In genomic region chr6:42616716-42617115, GRCh38 we compare ENCODE assay signal across 26 cellular contexts. TPM values are rescaled to one million over a fixed set of nuclear protein-coding genes. Genes with fewer than 3 reads are reported as not detected.
DNase-seq lines count a peak whose midpoint lies in the region; ATAC-seq, FAIRE-seq and TF ChIP-seq lines count a peak whose summit lies in the region.
"Had no signal": no experiment of that assay in that cellular context is flagged by ENCODE, and none has a peak within 500 bp of the region (broad histone marks: within the 10 kb centered on the region; RNA-seq: fewer than 3 reads in every experiment).

No MANE protein-coding gene starts in this region.

- no peak for TF ChIP-seq EP300 in HepG2 (IDR thresholded peaks at IDR 0.05; ENCODE audit: low read depth in 2 of 2, low read length in 2 of 2)
- no peak for TF ChIP-seq EP300 in HepG2 (CRISPR knock-in tag; IDR thresholded peaks at IDR 0.05; ENCODE audit: borderline replicate concordance)

- DNase-seq in activated naive CD4-positive, alpha-beta T cell treated with anti-CD3 and anti-CD28 coated beads, Interleukin-2, amount 50 U/mL, for 72 hours (ENCODE audit: low spot score in 2 of 2), result no peak
- DNase-seq in activated naive CD4-positive, alpha-beta T cell treated with Interleukin-2 at 50 U/mL for 16 hours, result no peak
- peak; percentile 40 for DNase-seq in NCI-H146 treated with DMSO at 0.1 percent for 48 hours (lab: John Stamatoyannopoulos, UW; ENCODE audit: unreplicated experiment)
- peak; percentile 42 for DNase-seq in fibroblast of gingiva (ENCODE audit: low read depth)
- DNase-seq in stimulated activated effector memory CD8-positive, alpha-beta T cell treated with anti-CD3 and anti-CD28 coated beads, Interleukin-12 subunit alpha, Interleukin-12 subunit beta, amount 100 ng/mL, for 72 hours (ENCODE audit: low spot score in 2 of 2), result no peak
- no peak for DNase-seq in A673 (ENCODE audit: low spot score)
- no peak for DNase-seq in HepG2 (ENCODE audit: low spot score)
- no peak for DNase-seq in NCI-H187 treated with DMSO at 0.1 percent for 48 hours (lab: John Stamatoyannopoulos, UW)
- DNase-seq: ACHN; activated CD4-positive, alpha-beta T cell treated with anti-CD3 and anti-CD28 coated beads for 1 hour; activated CD8-positive, alpha-beta memory T cell treated with anti-CD3 and anti-CD28 coated beads, Interleukin-2, amount 10 ng/mL, durations not matched to agents 7 days and 5 days; activated gamma-delta T cell; amniotic stem cell; foreskin melanocyte; NCI-H1092 treated with DMSO at 0.1 percent for 48 hours; NCI-H2081 treated with DMSO at 0.1 percent for 48 hours; NCI-H446; posterior cingulate gyrus; Right ventricle myocardium superior; sigmoid colon had no signal

- no peak overlapping the region for H3K4me3 Mint-ChIP-seq in stimulated activated effector memory CD8-positive, alpha-beta T cell treated with anti-CD3 and anti-CD28 coated beads, Interleukin-12 subunit alpha, Interleukin-12 subunit beta, amount 100 ng/mL, for 72 hours
- H3K4me3 Mint-ChIP-seq: activated CD8-positive, alpha-beta memory T cell treated with anti-CD3 and anti-CD28 coated beads, Interleukin-2, amount 10 ng/mL, durations not matched to agents 7 days and 5 days; dendritic cell treated with granulocyte-macrophage colony-stimulating factor and Interleukin-4, amounts not matched to agents 40 ng/mL and 50 ng/mL, for 4 days; nephron had no signal

- intact Hi-C loops in A673 (cut with micrococcal nuclease; ENCODE audit: unreplicated experiment), result no loop called here
- intact Hi-C loops in HepG2 (cut with micrococcal nuclease; ENCODE audit: unreplicated experiment), result no loop called here

- WGBS in HepG2 (ENCODE audit: low lambda C conversion rate), result 96% methylated on average over 3 of the region's 3 CpGs

- TF ChIP-seq RAD21 in HepG2 (CRISPR knock-in tag; IDR thresholded peaks at IDR 0.05), result no peak

- ATAC-seq in activated naive CD4-positive, alpha-beta T cell treated with anti-CD3 and anti-CD28 coated beads, Interleukin-2, amount 50 U/mL, for 72 hours, result peak; percentile 29 to 76
- ATAC-seq in stimulated activated effector memory CD8-positive, alpha-beta T cell treated with anti-CD3 and anti-CD28 coated beads, Interleukin-12 subunit alpha, Interleukin-12 subunit beta, amount 100 ng/mL, for 72 hours, result peak; percentile 88
- no peak for ATAC-seq in HepG2
- ATAC-seq: activated CD8-positive, alpha-beta memory T cell treated with anti-CD3 and anti-CD28 coated beads, Interleukin-2, amount 10 ng/mL, durations not matched to agents 7 days and 5 days had no signal

- H3K4me2 ChIP-seq in HepG2 (ENCODE audit: low read depth, low read length), result no peak overlapping the region

- H3K36me3 Mint-ChIP-seq in activated naive CD4-positive, alpha-beta T cell treated with anti-CD3 and anti-CD28 coated beads, Interleukin-2, amount 50 U/mL, for 72 hours, result no peaks in the 10 kb centered on the region
- H3K36me3 Mint-ChIP-seq in stimulated activated effector memory CD8-positive, alpha-beta T cell treated with anti-CD3 and anti-CD28 coated beads, Interleukin-12 subunit alpha, Interleukin-12 subunit beta, amount 100 ng/mL, for 72 hours, result peaks cover 98% of the 10 kb centered on the region

- TF ChIP-seq POLR2A in HepG2 (IDR thresholded peaks at IDR 0.05; ENCODE audit: insufficient read depth in 1 of 2, low read depth in 2 of 2, low read length in 2 of 2), result no peak

- peaks cover 22% of the 10 kb centered on the region for H3K36me3 ChIP-seq in A673 (ENCODE audit: insufficient read depth, low read length, poor library complexity, severe bottlenecking)
- peaks cover 6 to 58% of the 10 kb centered on the region in 2 experiments for H3K36me3 ChIP-seq in HepG2 (replicated peaks in 1 of 2; ENCODE audit: control insufficient read depth in 1 of 2, insufficient read depth in 2 of 2, low read length in 2 of 2)

- H3K4me1 ChIP-seq in A673 (ENCODE audit: insufficient read depth, low read length, poor library complexity, severe bottlenecking), result no peaks in the 10 kb centered on the region
- no peaks in the 10 kb centered on the region for H3K4me1 ChIP-seq in HepG2 (ENCODE audit: insufficient read depth, low read length)
- H3K4me1 ChIP-seq: sigmoid colon had no signal

- H4K20me1 ChIP-seq in HepG2 (ENCODE audit: insufficient read depth, low read length), result no peaks in the 10 kb centered on the region

- no peak for FAIRE-seq in HepG2 (lab: Jason Lieb, UNC)
- FAIRE-seq: GM18507, islet of Langerhans, urothelium cell line had no signal

- H3K27me3 ChIP-seq in A673 (replicated peaks; ENCODE audit: insufficient read depth, low read depth, low read length, poor library complexity) (no peaks in the 10 kb centered on the region), HepG2 (ENCODE audit: control insufficient read depth in 1 of 2, insufficient read depth in 2 of 2, low read length in 2 of 2) (no peaks in the 10 kb centered on the region)
- H3K27me3 ChIP-seq: cardiac muscle cell, sigmoid colon had no signal

- H3K9me3 Mint-ChIP-seq in activated naive CD4-positive, alpha-beta T cell treated with anti-CD3 and anti-CD28 coated beads, Interleukin-2, amount 50 U/mL, for 72 hours, result no peaks in the 10 kb centered on the region
- H3K9me3 Mint-ChIP-seq in stimulated activated effector memory CD8-positive, alpha-beta T cell treated with anti-CD3 and anti-CD28 coated beads, Interleukin-12 subunit alpha, Interleukin-12 subunit beta, amount 100 ng/mL, for 72 hours, result no peaks in the 10 kb centered on the region
- H3K9me3 Mint-ChIP-seq: dendritic cell treated with granulocyte-macrophage colony-stimulating factor and Interleukin-4, amounts not matched to agents 40 ng/mL and 50 ng/mL, for 4 days; nephron had no signal

- TF ChIP-seq CTCF in A673 (conservative IDR thresholded peaks at IDR 0.05; ENCODE audit: low read depth, low read length), result no peak
- no peak for TF ChIP-seq CTCF in HepG2 (CRISPR knock-in tag; IDR thresholded peaks at IDR 0.05)

- BruUV-seq in A673 (replicated peaks; lab: Mats Ljungman, UMichigan) (no TSS peak), HepG2 (replicated peaks; lab: Mats Ljungman, UMichigan) (no TSS peak)

- in situ Hi-C loops in HepG2 (cut with HindIII; ENCODE audit: extremely low pct_ligation_motif_present, low pct_unique_long_range_greater_than_20kb), result no loop called here

- CTCF ChIA-PET in A673 (lab: Charles Lee), result no interaction called here
- CTCF ChIA-PET in HepG2 (lab: Yijun Ruan, JAX; ENCODE audit: low intra/inter-chr PET ratio, low total read pairs), result no interaction called here

- H3K9ac ChIP-seq in HepG2 (ENCODE audit: insufficient read depth, low read depth, low read length), result no peak overlapping the region

- no peaks in the 10 kb centered on the region for H3K79me2 ChIP-seq in HepG2 (ENCODE audit: insufficient read depth, low read length)

- H3K4me1 Mint-ChIP-seq in stimulated activated effector memory CD8-positive, alpha-beta T cell treated with anti-CD3 and anti-CD28 coated beads, Interleukin-12 subunit alpha, Interleukin-12 subunit beta, amount 100 ng/mL, for 72 hours, result peaks cover 8% of the 10 kb centered on the region
- H3K4me1 Mint-ChIP-seq: nephron had no signal

- H2AFZ ChIP-seq in HepG2 (ENCODE audit: low read length), result no peak overlapping the region

- no peak overlapping the region for H3K27ac Mint-ChIP-seq in activated naive CD4-positive, alpha-beta T cell treated with anti-CD3 and anti-CD28 coated beads, Interleukin-2, amount 50 U/mL, for 72 hours
- H3K27ac Mint-ChIP-seq in stimulated activated effector memory CD8-positive, alpha-beta T cell treated with anti-CD3 and anti-CD28 coated beads, Interleukin-12 subunit alpha, Interleukin-12 subunit beta, amount 100 ng/mL, for 72 hours, result no peak overlapping the region
- H3K27ac Mint-ChIP-seq: activated CD8-positive, alpha-beta memory T cell treated with anti-CD3 and anti-CD28 coated beads, Interleukin-2, amount 10 ng/mL, durations not matched to agents 7 days and 5 days; dendritic cell treated with granulocyte-macrophage colony-stimulating factor and Interleukin-4, amounts not matched to agents 40 ng/mL and 50 ng/mL, for 4 days; nephron had no signal

- H3K4me3 ChIP-seq in A673 (ENCODE audit: low read depth, low read length, poor library complexity, severe bottlenecking) (no peak overlapping the region), HepG2 (replicated peaks in 1 of 3; ENCODE audit: insufficient read depth in 1 of 3, low read depth in 2 of 3, low read length in 3 of 3) (no peak overlapping the region)
- H3K4me3 ChIP-seq: cardiac muscle cell, sigmoid colon had no signal

- H3K9me3 ChIP-seq in A673 (ENCODE audit: low read depth, low read length, poor library complexity, severe bottlenecking) (no peaks in the 10 kb centered on the region), HepG2 (ENCODE audit: low read length) (no peaks in the 10 kb centered on the region)
- H3K9me3 ChIP-seq: sigmoid colon had no signal

- H3K27ac ChIP-seq in A673 (ENCODE audit: low read depth, low read length, poor library complexity, severe bottlenecking), result no peak overlapping the region
- no peak overlapping the region for H3K27ac ChIP-seq in HepG2 (ENCODE audit: extremely low read length, insufficient read depth, low read length)
- H3K27ac ChIP-seq: cardiac muscle cell, sigmoid colon had no signal

- POLR2A ChIA-PET in A673 (lab: Charles Lee; ENCODE audit: low non-redundant PET) (interaction anchor here (0.6 kb wide), 1 partner anchor 313 kb away, joined by 5 read pairs; the partner anchor contains the start of gene CNPY3), HepG2 (lab: Yijun Ruan, JAX) (no interaction called here)

RNA-seq across cellular contexts. Expression of gene UBR2, which starts 52.9 kb away (rescaled TPM):
- total RNA-seq in activated naive CD4-positive, alpha-beta T cell treated with anti-CD3 and anti-CD28 coated beads, Interleukin-2, amount 50 U/mL, for 72 hours, result 10 to 100 TPM; 28.4 to 39.8 TPM
- total RNA-seq in A673 (2021) (17.5 and 21.1 TPM in 2 replicates), HepG2 (2016; rRNA removed; fragmentation: Illumina TruSeq; extraction: Trizol) (29.3 and 39.3 TPM in 2 replicates)
- 4.9 and 5.0 TPM in 2 replicates for total RNA-seq in HepG2 (2016; cell fraction: cytosol; rRNA removed; fragmentation: Illumina TruSeq; extraction: Trizol; ENCODE audit: low read depth)
- 28.5 and 36.6 TPM in 2 replicates for total RNA-seq in HepG2 (2016; cell fraction: insoluble cytoplasmic fraction; rRNA removed; fragmentation: Illumina TruSeq; extraction: Trizol)
- total RNA-seq in HepG2 (2016; cell fraction: membrane; rRNA removed; fragmentation: Illumina TruSeq; extraction: Trizol), result 5.9 and 6.6 TPM in 2 replicates
- 33.6 and 38.5 TPM in 2 replicates for total RNA-seq in HepG2 (2016; cell fraction: nucleus; rRNA removed; fragmentation: Illumina TruSeq; extraction: Trizol)
- 14.8 and 17.6 TPM in 2 replicates for polyA plus RNA-seq in HepG2 (2011; rRNA removed)
- polyA plus RNA-seq in HepG2 (2011; cell fraction: cytosol; rRNA removed), result 6.1 and 9.3 TPM in 2 replicates
- 21.6 and 22.5 TPM in 2 replicates for polyA plus RNA-seq in HepG2 (2011; cell fraction: nucleus; rRNA removed)
- polyA plus RNA-seq in HepG2 (2012), result 11.2 and 13.1 TPM in 2 replicates
- 0.72 and 0.75 TPM in 2 replicates for polyA plus RNA-seq in HepG2 (2016; cell fraction: cytosol; fragmentation: Illumina TruSeq; extraction: Trizol; ENCODE audit: low read depth)
- 14.8 and 15.8 TPM in 2 replicates for polyA plus RNA-seq in HepG2 (2016; cell fraction: insoluble cytoplasmic fraction; fragmentation: Illumina TruSeq; extraction: Trizol; ENCODE audit: low read depth)
- 1.4 and 1.5 TPM in 2 replicates for polyA plus RNA-seq in HepG2 (2016; cell fraction: membrane; fragmentation: Illumina TruSeq; extraction: Trizol; ENCODE audit: low read depth)
- polyA plus RNA-seq in HepG2 (2016; cell fraction: nucleus; fragmentation: Illumina TruSeq; extraction: Trizol; ENCODE audit: insufficient read depth, low read depth), result 28.2 and 31.8 TPM in 2 replicates
- 16.4 and 17.3 TPM in 2 replicates for polyA minus RNA-seq in HepG2 (2011; rRNA and poly(A)+ RNA removed; ENCODE audit: low replicate concordance)
- 17.6 and 20.7 TPM in 2 replicates for polyA minus RNA-seq in HepG2 (2011; cell fraction: cytosol; rRNA and poly(A)+ RNA removed)
- polyA minus RNA-seq in HepG2 (2011; cell fraction: nucleus; rRNA and poly(A)+ RNA removed), result 50.2 and 58.7 TPM in 2 replicates

Comparison
In these comparisons a context has a peak if more than half of its experiments do, and no peak if none do; other contexts are left out.
1. DNase-seq: peak in NCI-H146 treated with DMSO at 0.1 percent for 48 hours (single experiment) and fibroblast of gingiva (single experiment); none in activated naive CD4-positive, alpha-beta T cell treated with anti-CD3 and anti-CD28 coated beads, Interleukin-2, amount 50 U/mL, for 72 hours (0 of 2), activated naive CD4-positive, alpha-beta T cell treated with Interleukin-2 at 50 U/mL for 16 hours (single experiment), stimulated activated effector memory CD8-positive, alpha-beta T cell treated with anti-CD3 and anti-CD28 coated beads, Interleukin-12 subunit alpha, Interleukin-12 subunit beta, amount 100 ng/mL, for 72 hours (0 of 2), A673 (single experiment), HepG2 (single experiment) and NCI-H187 treated with DMSO at 0.1 percent for 48 hours (single experiment).